Comparison of ENCODE assay signal across 19 cellular contexts in genomic region chr17:2108170-2108569, GRCh38.
"Had no signal": no experiment of that assay in that cellular context is flagged by ENCODE, and none has a peak within 500 bp of the region (broad histone marks: within the 10 kb centered on the region; RNA-seq: fewer than 3 reads in every experiment).

No MANE protein-coding gene starts in this region.

- H3K36me3 ChIP-seq: adrenal gland, transverse colon, uterus had no signal

- H3K4me3 ChIP-seq: adrenal gland, esophagus squamous epithelium, transverse colon, uterus had no signal

- DNase-seq: activated CD4-positive, alpha-beta T cell treated with anti-CD3 and anti-CD28 coated beads, Interleukin-2, amount 10 ng/mL, durations not matched to agents 24 days and 14 days; activated CD8-positive, alpha-beta memory T cell treated with anti-CD3 and anti-CD28 coated beads, Interleukin-2, amount 50 U/mL, for 4 hours; activated naive CD4-positive, alpha-beta T cell treated with anti-CD3 and anti-CD28 coated beads, Interleukin-2, amount 50 U/mL, for 16 hours; activated T-cell treated with anti-CD3 and anti-CD28 coated beads, Interleukin-2, amount 50 U/mL, for 4 hours; dermis blood vessel endothelial cell; effector memory CD4-positive, alpha-beta T cell; esophagus squamous epithelium; foreskin keratinocyte; hippocampal formation; kidney; stimulated activated CD8-positive, alpha-beta memory T cell treated with anti-CD3 and anti-CD28 coated beads, Interleukin-4, amount 100 ng/mL, for 48 hours; stimulated activated naive CD4-positive, alpha-beta T cell; T1000; transverse colon; uterus had no signal

- H3K27ac ChIP-seq: foreskin keratinocyte, parathyroid adenoma, uterus had no signal

- H3K27me3 ChIP-seq: adrenal gland, esophagus squamous epithelium, foreskin keratinocyte, transverse colon, uterus had no signal

- H3K4me1 ChIP-seq: foreskin keratinocyte, parathyroid adenoma, uterus had no signal

- H3K9ac ChIP-seq: parathyroid adenoma had no signal

- H2AFZ ChIP-seq: parathyroid adenoma had no signal

- H3K9me3 ChIP-seq: adrenal gland, esophagus squamous epithelium, transverse colon, uterus had no signal

- ATAC-seq: activated T-cell treated with anti-CD3 and anti-CD28 coated beads, Interleukin-2, amount 50 U/mL, for 4 hours; foreskin keratinocyte; left lobe of liver; natural killer cell treated with Interleukin-12 subunit alpha and Interleukin-12 subunit beta and Interleukin-15 and Interleukin-18, amount 100 ng/mL, for 72 hours had no signal
